Comparison of ENCODE assay signal across 25 cellular contexts in genomic region chr1:159831696-159832225, GRCh38. TPM values are rescaled to one million over a fixed set of nuclear protein-coding genes. Genes with fewer than 3 reads are reported as not detected.
A peak's percentile ranks its signal among the peaks of the same experiment; 100 is the strongest.
DNase-seq lines count a peak whose midpoint lies in the region; ATAC-seq and TF ChIP-seq lines count a peak whose summit lies in the region.
"Had no signal": no experiment of that assay in that cellular context is flagged by ENCODE, and none has a peak within 500 bp of the region (broad histone marks: within the 10 kb centered on the region; RNA-seq: fewer than 3 reads in every experiment).

No MANE protein-coding gene starts in this region.

- H3K79me2 ChIP-seq in neural progenitor cell (ENCODE audit: low read depth) = no peaks in the 10 kb centered on the region

- H3K4me3 ChIP-seq in NT2/D1 (ENCODE audit: insufficient read length, low read depth) = no peak overlapping the region
- no peak overlapping the region for H3K4me3 ChIP-seq in neural progenitor cell
- no peak overlapping the region for H3K4me3 ChIP-seq in esophagus muscularis mucosa
- H3K4me3 ChIP-seq: pancreas, upper lobe of left lung had no signal

- H3K9ac ChIP-seq in NT2/D1 (ENCODE audit: insufficient read length, low read depth) = no peak overlapping the region
- H3K9ac ChIP-seq in neural progenitor cell = no peak overlapping the region
- H3K9ac ChIP-seq: KMS-11 had no signal

- WGBS in esophagus muscularis mucosa = 58% methylated on average over 7 of the region's 7 CpGs

- no peak for TF ChIP-seq EP300 in esophagus muscularis mucosa (IDR thresholded peaks at IDR 0.05)

- peak overlapping the region; percentile 15 for H3K27ac Mint-ChIP-seq in neural progenitor cell
- H3K27ac Mint-ChIP-seq: activated CD4-positive, alpha-beta T cell treated with anti-CD3 and anti-CD28 coated beads, Interleukin-2, amount 10 ng/mL, durations not matched to agents 7 days and 5 days; activated T-cell treated with anti-CD3 and anti-CD28 coated beads, Interleukin-2, amount 50 U/mL, for 24 hours; mesothelial cell of epicardium; natural killer cell had no signal

- no peak overlapping the region for H2AFZ ChIP-seq in neural progenitor cell (replicated peaks)

- H3K27me3 Mint-ChIP-seq in neural progenitor cell (ENCODE audit: insufficient read depth, low read depth) = peaks cover 8% of the 10 kb centered on the region
- H3K27me3 Mint-ChIP-seq: activated T-cell treated with anti-CD3 and anti-CD28 coated beads, Interleukin-2, amount 50 U/mL, for 24 hours had no signal

- H3K27me3 ChIP-seq in NT2/D1 (ENCODE audit: insufficient read depth, insufficient read length) (peaks cover 4% of the 10 kb centered on the region), neural progenitor cell (peaks cover 40% of the 10 kb centered on the region), esophagus muscularis mucosa (no peaks in the 10 kb centered on the region)
- H3K27me3 ChIP-seq: pancreas, upper lobe of left lung had no signal

- H3K4me1 Mint-ChIP-seq in neural progenitor cell = peaks cover 21% of the 10 kb centered on the region

- H3K9me3 ChIP-seq in NT2/D1 (ENCODE audit: insufficient read depth, low read length) (no peaks in the 10 kb centered on the region), neural progenitor cell (ENCODE audit: low read depth) (no peaks in the 10 kb centered on the region), esophagus muscularis mucosa (no peaks in the 10 kb centered on the region)
- H3K9me3 ChIP-seq: pancreas, upper lobe of left lung had no signal

- no peak overlapping the region for H3K4me3 Mint-ChIP-seq in neural progenitor cell
- H3K4me3 Mint-ChIP-seq: activated CD4-positive, alpha-beta T cell treated with anti-CD3 and anti-CD28 coated beads, Interleukin-2, amount 10 ng/mL, durations not matched to agents 7 days and 5 days; activated T-cell treated with anti-CD3 and anti-CD28 coated beads, Interleukin-2, amount 50 U/mL, for 24 hours; mesothelial cell of epicardium; natural killer cell had no signal

- in situ Hi-C loops in G401 (cut with HindIII; ENCODE audit: low sequenced_read_pairs) = no loop called here

- DNase-seq in G401 (ENCODE audit: low spot score) (peak; percentile 30), NCI-H1694 (lab: John Stamatoyannopoulos, UW) (peak; percentile 30), NT2/D1 (ENCODE audit: low read depth, low spot score) (peak; percentile 32), neural progenitor cell (ENCODE audit: low spot score) (peak; percentile 54), esophagus muscularis mucosa (ENCODE audit: extremely low spot score) (no peak), T-helper 1 cell (no peak)
- DNase-seq: activated CD4-positive, alpha-beta T cell treated with anti-CD3 and anti-CD28 coated beads, Interleukin-2, amount 10 ng/mL, durations not matched to agents 7 days and 5 days; activated gamma-delta T cell treated with Interleukin-2 at 50 U/mL for 16 hours; activated T-cell treated with anti-CD3 and anti-CD28 coated beads, Interleukin-2, amount 50 U/mL, for 24 hours; C1 segment of cervical spinal cord; islet precursor cell; left ventricle myocardium superior; MM.1S; natural killer cell; NCI-H187; NCI-H446; pancreas; Right ventricle myocardium superior; upper lobe of left lung had no signal

- no peak for TF ChIP-seq POLR2A in esophagus muscularis mucosa (IDR thresholded peaks at IDR 0.05; ENCODE audit: low read depth)

- H3K36me3 ChIP-seq in NT2/D1 (ENCODE audit: insufficient read depth, insufficient read length, low read length) (no peaks in the 10 kb centered on the region), neural progenitor cell (no peaks in the 10 kb centered on the region), esophagus muscularis mucosa (peaks cover 0 to 29% (median 3%) of the 10 kb centered on the region in 4 donors)
- H3K36me3 ChIP-seq: pancreas, upper lobe of left lung had no signal

- intact Hi-C loops in esophagus muscularis mucosa (cut with DNase I) = no loop called here

- H3K9me3 Mint-ChIP-seq in neural progenitor cell = no peaks in the 10 kb centered on the region
- H3K9me3 Mint-ChIP-seq: mesothelial cell of epicardium had no signal

- peak overlapping the region; percentile 59 for H3K4me2 ChIP-seq in neural progenitor cell
- H3K4me2 ChIP-seq: KMS-11 had no signal

- peaks cover 2% of the 10 kb centered on the region for H3K4me1 ChIP-seq in NT2/D1 (ENCODE audit: insufficient read depth, insufficient read length)
- peaks cover 17% of the 10 kb centered on the region for H3K4me1 ChIP-seq in neural progenitor cell
- H3K4me1 ChIP-seq in esophagus muscularis mucosa = peaks cover 0 to 11% (median 0%) of the 10 kb centered on the region in 4 donors
- H3K4me1 ChIP-seq: pancreas had no signal

- no peaks in the 10 kb centered on the region for H3K36me3 Mint-ChIP-seq in neural progenitor cell

- TF ChIP-seq CTCF in neural progenitor cell (IDR thresholded peaks at IDR 0.05) (no peak), esophagus muscularis mucosa (IDR thresholded peaks at IDR 0.05) (no peak)

- no peaks in the 10 kb centered on the region for H4K20me1 ChIP-seq in neural progenitor cell (ENCODE audit: low read depth)

- H3K27ac ChIP-seq in neural progenitor cell = no peak overlapping the region
- H3K27ac ChIP-seq in esophagus muscularis mucosa (replicated peaks in 1 of 4) = no peak overlapping the region
- H3K27ac ChIP-seq: HL-60, KMS-11, pancreas, upper lobe of left lung had no signal

- no peak for ATAC-seq in HG03045 (IDR thresholded peaks at IDR 0.05; ENCODE audit: unreplicated experiment)
- ATAC-seq: left ventricle myocardium superior, natural killer cell, pancreas had no signal

- peaks cover 6% of the 10 kb centered on the region for H3F3A ChIP-seq in neural progenitor cell (ENCODE audit: low read depth)

RNA-seq across cellular contexts. Expression of gene SLAMF8, which starts 5.1 kb away (rescaled TPM):
- total RNA-seq in G401 (2014; rRNA removed; shearing (Covaris generic)) = not detected in 2 replicates
- total RNA-seq in neural progenitor cell (ENCODE audit: low replicate concordance) = not detected in 2 replicates
- total RNA-seq in esophagus muscularis mucosa = 1 to 10 TPM; 1.9 to 8.4 (median 3.5) TPM
- total RNA-seq: chondrocyte, mesothelial cell of epicardium had no signal

RNA-seq across cellular contexts. Expression of gene FCRL6, which starts 29.6 kb away (rescaled TPM):
- total RNA-seq in G401 (2014; rRNA removed; shearing (Covaris generic)) = not detected in 2 replicates
- not detected in 2 replicates for total RNA-seq in neural progenitor cell (ENCODE audit: low replicate concordance)
- total RNA-seq in esophagus muscularis mucosa = under 1 TPM in 1 of 4 donors, not detected in 3; 0.45 TPM
- total RNA-seq: chondrocyte, Daoy had no signal

RNA-seq across cellular contexts. Expression of gene VSIG8, which starts 30.7 kb away (rescaled TPM):
- not detected in 2 replicates for total RNA-seq in G401 (2014; rRNA removed; shearing (Covaris generic))
- not detected in 2 replicates for total RNA-seq in neural progenitor cell (ENCODE audit: low replicate concordance)
- total RNA-seq in esophagus muscularis mucosa = not detected
- total RNA-seq: activated CD4-positive, alpha-beta T cell treated with anti-CD3 and anti-CD28 coated beads, Interleukin-2, amount 10 ng/mL, durations not matched to agents 7 days and 5 days; chondrocyte; Daoy; left ventricle myocardium superior; mesothelial cell of epicardium; natural killer cell; pancreas; Right ventricle myocardium superior had no signal

RNA-seq across cellular contexts. Expression of gene DUSP23, which starts 51.0 kb away (rescaled TPM):
- 35.0 and 59.7 TPM in 2 replicates for total RNA-seq in G401 (2014; rRNA removed; shearing (Covaris generic))
- 3.1 and 19.8 TPM in 2 replicates for total RNA-seq in neural progenitor cell (ENCODE audit: low replicate concordance)
- total RNA-seq in esophagus muscularis mucosa = 10 to 100 TPM; 43.2 to 75.2 (median 50.1) TPM

Comparison
In these comparisons a context has a peak if more than half of its experiments do, and no peak if none do; other contexts are left out.
1. DNase-seq: peak in G401 (single experiment), NCI-H1694 (single experiment), NT2/D1 (single experiment) and neural progenitor cell (single experiment); none in esophagus muscularis mucosa (single experiment) and T-helper 1 cell (0 of 5).